1 cellular context compared by ENCODE assay signal in genomic region chr3:123258811-123259420, GRCh38.
TF ChIP-seq lines count a peak whose summit lies in the region.

No MANE protein-coding gene starts in this region.

TF ChIP-seq in H1, 55 proteins besides CTCF, POLR2A, EP300 and RAD21 (continued from another document):
- no peak for TF ChIP-seq USF2 (IDR thresholded peaks at IDR 0.05; ENCODE audit: low read length)
